ENCODE assay signal across 24 cellular contexts in genomic region chr12:126538888-126539287, GRCh38.
DNase-seq lines count a peak whose midpoint lies in the region; ATAC-seq, FAIRE-seq and TF ChIP-seq lines count a peak whose summit lies in the region.
"Had no signal": no experiment of that assay in that cellular context is flagged by ENCODE, and none has a peak within 500 bp of the region (broad histone marks: within the 10 kb centered on the region; RNA-seq: fewer than 3 reads in every experiment).

No MANE protein-coding gene starts in this region.

- ATAC-seq in A549 = no peak
- ATAC-seq in IMR-90 (ENCODE audit: low read depth) = no peak
- ATAC-seq: CD8-positive, alpha-beta T cell; GM12878 had no signal

- in situ Hi-C loops in IMR-90 (cut with MboI; ENCODE audit: low sequenced_read_pairs) = no loop called here

- no peak overlapping the region for H3K14ac ChIP-seq in IMR-90 (replicated peaks; ENCODE audit: low read depth, low read length)
- no peak overlapping the region for H3K14ac ChIP-seq in H1 (ENCODE audit: insufficient read length)

- dilution Hi-C loops in IMR-90 (cut with HindIII; ENCODE audit: low sequenced_read_pairs, unreplicated experiment) = no loop called here

- no peaks in the 10 kb centered on the region for H3K9me1 ChIP-seq in IMR-90 (ENCODE audit: insufficient read depth, low read length)

- H4K91ac ChIP-seq in IMR-90 (ENCODE audit: insufficient read depth, low read depth, low read length) = no peak overlapping the region
- no peak overlapping the region for H4K91ac ChIP-seq in H1 (replicated peaks; ENCODE audit: insufficient read length, low read length)

- no peak overlapping the region for H4K8ac ChIP-seq in IMR-90 (ENCODE audit: low read depth in 2 of 2, low read length in 2 of 2)
- no peak overlapping the region for H4K8ac ChIP-seq in H1 (ENCODE audit: extremely low read depth, insufficient read depth, low read length)

- H3K18ac ChIP-seq in IMR-90 (ENCODE audit: low read depth, low read length) (no peak overlapping the region), H1 (ENCODE audit: extremely low read depth, low read length) (no peak overlapping the region)

- H3K9ac ChIP-seq in IMR-90 (ENCODE audit: low read depth, low read length) (no peak overlapping the region), H1 (replicated peaks in 1 of 4; ENCODE audit: extremely low read depth in 1 of 4, low read depth in 3 of 4, low read length in 3 of 4) (no peak overlapping the region)
- H3K9ac ChIP-seq: BLaER1 treated with 17β-estradiol and CSF1 and Interleukin-3, amounts not matched to agents 10 nM and 100 nM had no signal

- H2BK12ac ChIP-seq in H1 (ENCODE audit: low read depth, low read length) = no peak overlapping the region

- no peak overlapping the region for H2AK9ac ChIP-seq in IMR-90 (replicated peaks; ENCODE audit: low read depth, low read length, poor library complexity)

- H2AFZ ChIP-seq in IMR-90 (replicated peaks; ENCODE audit: low read length, poor library complexity) (no peak overlapping the region), H1 (ENCODE audit: low read length) (no peak overlapping the region)

- H3K23ac ChIP-seq in IMR-90 (ENCODE audit: low read depth, low read length) = no peak overlapping the region
- H3K23ac ChIP-seq in H1 (ENCODE audit: insufficient read length) = no peak overlapping the region

- intact Hi-C loops in IMR-90 (cut with micrococcal nuclease) = no loop called here

- no peak overlapping the region for H2BK15ac ChIP-seq in IMR-90 (ENCODE audit: low read depth, low read length)
- no peak overlapping the region for H2BK15ac ChIP-seq in H1 (ENCODE audit: low read length)

- TF ChIP-seq CTCF in A549 (IDR thresholded peaks at IDR 0.05) = no peak
- no peak for TF ChIP-seq CTCF in IMR-90 (conservative IDR thresholded peaks at IDR 0.05; ENCODE audit: low read depth, low read length)
- TF ChIP-seq CTCF in H1 (IDR thresholded peaks at IDR 0.05; ENCODE audit: control extremely low read depth in 1 of 3, insufficient read depth in 1 of 3, low read depth in 1 of 3, low read length in 3 of 3) = no peak

- no peak overlapping the region for H3K4me3 Mint-ChIP-seq in CD8-positive, alpha-beta memory T cell
- H3K4me3 Mint-ChIP-seq: B cell; CD4-positive, alpha-beta T cell; CD8-positive, alpha-beta T cell had no signal

- WGBS in A549 (ENCODE audit: missing lambda C conversion rate) = 3% methylated on average over 2 of the region's 2 CpGs
- no CpG with 5 or more reads among the region's 2 CpGs for WGBS in IMR-90 (ENCODE audit: extremely low coverage in 2 of 2, insufficient read length in 1 of 2), 2 experiments
- 91% methylated on average over 2 of the region's 2 CpGs; no CpG with 5 or more reads in 1 of the 2 experiments for WGBS in H1 (ENCODE audit: extremely low coverage in 1 of 2, insufficient coverage in 1 of 2, insufficient read length in 1 of 2, insufficient replicate concordance in 2 of 2, low coverage in 1 of 2, low lambda C conversion rate in 2 of 2, missing lambda C conversion rate in 1 of 2), 2 experiments

- H2BK20ac ChIP-seq in IMR-90 (ENCODE audit: low read depth, low read length) (no peak overlapping the region), H1 (ENCODE audit: low read length) (no peak overlapping the region)

- no peaks in the 10 kb centered on the region for H3K4me1 ChIP-seq in A549
- H3K4me1 ChIP-seq in IMR-90 (ENCODE audit: control insufficient read depth, insufficient read depth, low read length) = no peaks in the 10 kb centered on the region
- no peaks in the 10 kb centered on the region for H3K4me1 ChIP-seq in H1 (replicated peaks in 1 of 4; ENCODE audit: control insufficient read depth in 3 of 4, insufficient read depth in 4 of 4, low read length in 3 of 4)
- H3K4me1 ChIP-seq in CD8-positive, alpha-beta memory T cell (ENCODE audit: insufficient read depth, low read length) = no peaks in the 10 kb centered on the region

- H2BK5ac ChIP-seq in IMR-90 (ENCODE audit: low read depth, low read length, poor library complexity, severe bottlenecking) (no peak overlapping the region), H1 (ENCODE audit: low read depth, low read length) (no peak overlapping the region)

- CTCF ChIA-PET in A549 (lab: Yijun Ruan, JAX) = interaction anchor here (0.8 kb wide), 1 partner anchor 1256 kb away, joined by 3 read pairs; no protein-coding TSS in a partner anchor
- CTCF ChIA-PET in IMR-90 (lab: Yijun Ruan, JAX) = no interaction called here
- CTCF ChIA-PET in H1 (lab: Charles Lee; ENCODE audit: partially characterized antibody) = interaction anchor here (0.7 kb wide), 1 partner anchor 1172 kb away, joined by 4 read pairs; no protein-coding TSS in a partner anchor
- CTCF ChIA-PET in CD8-positive, alpha-beta memory T cell (lab: Charles Lee) = no interaction called here

- TF ChIP-seq POLR2A in A549 (IDR thresholded peaks at IDR 0.05; ENCODE audit: low read length) (no peak), IMR-90 (IDR thresholded peaks at IDR 0.05; ENCODE audit: low read depth, low read length) (no peak), H1 (IDR thresholded peaks at IDR 0.05; ENCODE audit: control extremely low read depth in 1 of 2, low read depth in 2 of 2, low read length in 2 of 2) (no peak)

- H2AK5ac ChIP-seq in IMR-90 (ENCODE audit: low read depth, low read length) (no peak overlapping the region), H1 (ENCODE audit: low read depth, low read length) (no peak overlapping the region)

- H4K5ac ChIP-seq in IMR-90 (ENCODE audit: low read depth, low read length) = no peak overlapping the region
- H4K5ac ChIP-seq in H1 (ENCODE audit: insufficient read length, low read depth, low read length) = no peak overlapping the region

- H2BK120ac ChIP-seq in IMR-90 (ENCODE audit: low read depth, low read length) = no peak overlapping the region
- H2BK120ac ChIP-seq in H1 (replicated peaks; ENCODE audit: low read depth, low read length) = no peak overlapping the region

- H3K4me1 Mint-ChIP-seq in CD8-positive, alpha-beta memory T cell = no peaks in the 10 kb centered on the region
- H3K4me1 Mint-ChIP-seq: B cell had no signal

- FAIRE-seq in A549 (lab: Jason Lieb, UNC) (no peak), H1 (lab: Jason Lieb, UNC) (no peak)
- FAIRE-seq: A204.1, GM12878, GM12892, GM18507 had no signal

- H3K9me3 Mint-ChIP-seq in CD8-positive, alpha-beta memory T cell = peaks cover 0 to 6% (median 0%) of the 10 kb centered on the region in 5 donors
- H3K9me3 Mint-ChIP-seq: CD8-positive, alpha-beta T cell had no signal

- H3K36me3 Mint-ChIP-seq in CD8-positive, alpha-beta memory T cell = no peaks in the 10 kb centered on the region
- H3K36me3 Mint-ChIP-seq: CD8-positive, alpha-beta T cell had no signal

- H3K79me2 ChIP-seq in H1 (ENCODE audit: control insufficient read depth in 1 of 2, insufficient read depth in 2 of 2, low read length in 2 of 2) = no peaks in the 10 kb centered on the region

- no peak for DNase-seq in A549 (ENCODE audit: low read depth in 1 of 2, low spot score in 1 of 2)
- no peak for DNase-seq in IMR-90
- DNase-seq in H1 (ENCODE audit: low read depth in 1 of 2, low spot score in 2 of 2) = no peak
- DNase-seq in CD8-positive, alpha-beta memory T cell = no peak
- DNase-seq in occipital lobe (lab: John Stamatoyannopoulos, UW) = no peak
- DNase-seq: 8988T; AML-193; CD4-positive, alpha-beta T cell; CD8-positive, alpha-beta T cell; COR-L47; DMS 273 treated with DMSO at 0.1 percent for 48 hours; DMS153; DMS53; DMS79; DND-41; EL; GDM1 had no signal

- no peaks in the 10 kb centered on the region for H3K27me3 Mint-ChIP-seq in CD8-positive, alpha-beta memory T cell
- H3K27me3 Mint-ChIP-seq: B cell; CD4-positive, alpha-beta T cell had no signal

- TF ChIP-seq EP300 in A549 (IDR thresholded peaks at IDR 0.05) = no peak
- TF ChIP-seq EP300 in H1 (IDR thresholded peaks at IDR 0.05; ENCODE audit: borderline replicate concordance in 1 of 2, low read depth in 2 of 2, low read length in 2 of 2) = no peak

- TF ChIP-seq RAD21 in A549 (conservative IDR thresholded peaks at IDR 0.05 in 1 of 2, IDR thresholded peaks at IDR 0.05 in 1 of 2) = no peak
- TF ChIP-seq RAD21 in IMR-90 (IDR thresholded peaks at IDR 0.05; ENCODE audit: low read length) = no peak
- no peak for TF ChIP-seq RAD21 in H1 (IDR thresholded peaks at IDR 0.05 in 1 of 2, conservative IDR thresholded peaks at IDR 0.05 in 1 of 2; ENCODE audit: low read depth in 2 of 2, low read length in 2 of 2)

- H3K79me1 ChIP-seq in IMR-90 (ENCODE audit: low read depth in 1 of 2, low read length in 2 of 2) = no peaks in the 10 kb centered on the region
- H3K79me1 ChIP-seq in H1 (ENCODE audit: low read depth, low read length) = no peaks in the 10 kb centered on the region

- no peak overlapping the region for H3K4me3 ChIP-seq in A549
- no peak overlapping the region for H3K4me3 ChIP-seq in IMR-90 (ENCODE audit: insufficient read depth, low read depth, low read length)
- H3K4me3 ChIP-seq in H1 (ENCODE audit: extremely low read depth in 1 of 4, insufficient read depth in 2 of 4, low read depth in 3 of 4, low read length in 4 of 4) = no peak overlapping the region
- no peak overlapping the region for H3K4me3 ChIP-seq in CD8-positive, alpha-beta memory T cell (ENCODE audit: low read length)
- H3K4me3 ChIP-seq: BLaER1 treated with 17β-estradiol and CSF1 and Interleukin-3, amounts not matched to agents 10 nM and 100 nM; GM12878 had no signal

- POLR2A ChIA-PET in A549 (lab: Yijun Ruan, JAX) = no interaction called here
- POLR2A ChIA-PET in IMR-90 (lab: Charles Lee; ENCODE audit: unreplicated experiment) = no interaction called here
- POLR2A ChIA-PET in H1 (lab: Charles Lee; ENCODE audit: partially characterized antibody) = no interaction called here
- POLR2A ChIA-PET in CD8-positive, alpha-beta memory T cell (lab: Charles Lee) = no interaction called here

- H3K27ac ChIP-seq in A549 = no peak overlapping the region
- no peak overlapping the region for H3K27ac ChIP-seq in IMR-90 (ENCODE audit: insufficient read depth, low read length)
- H3K27ac ChIP-seq in H1 (ENCODE audit: low read depth, low read length) = no peak overlapping the region
- no peak overlapping the region for H3K27ac ChIP-seq in CD8-positive, alpha-beta memory T cell (ENCODE audit: low read depth, low read length)
- H3K27ac ChIP-seq: BLaER1 treated with 17β-estradiol and CSF1 and Interleukin-3, amounts not matched to agents 10 nM and 100 nM; C4-2B had no signal

- H3K4ac ChIP-seq in IMR-90 (ENCODE audit: low read depth, low read length) (no peak overlapping the region), H1 (replicated peaks; ENCODE audit: insufficient read length, low read depth, low read length) (no peak overlapping the region)

- H4K20me1 ChIP-seq in IMR-90 (ENCODE audit: insufficient read depth, low read length) (no peaks in the 10 kb centered on the region), H1 (replicated peaks in 1 of 2; ENCODE audit: control insufficient read depth in 1 of 2, insufficient read depth in 2 of 2, low read length in 2 of 2) (no peaks in the 10 kb centered on the region)
- H4K20me1 ChIP-seq: BLaER1 treated with 17β-estradiol and CSF1 and Interleukin-3, amounts not matched to agents 10 nM and 100 nM had no signal

- H3K36me3 ChIP-seq in IMR-90 (ENCODE audit: control insufficient read depth, insufficient read depth, low read length) (no peaks in the 10 kb centered on the region), H1 (ENCODE audit: control insufficient read depth in 2 of 4, insufficient read depth in 4 of 4, low read length in 3 of 4) (no peaks in the 10 kb centered on the region)
- no peaks in the 10 kb centered on the region for H3K36me3 ChIP-seq in CD8-positive, alpha-beta memory T cell (ENCODE audit: insufficient read depth, low read length)
- H3K36me3 ChIP-seq: BLaER1 treated with 17β-estradiol and CSF1 and Interleukin-3, amounts not matched to agents 10 nM and 100 nM had no signal

- H3K4me2 ChIP-seq in A549 = no peak overlapping the region
- no peak overlapping the region for H3K4me2 ChIP-seq in IMR-90 (ENCODE audit: low read depth, low read length)
- H3K4me2 ChIP-seq in H1 (ENCODE audit: insufficient read depth in 1 of 2, low read depth in 2 of 2, low read length in 2 of 2) = no peak overlapping the region
- H3K4me2 ChIP-seq: BLaER1 treated with 17β-estradiol and CSF1 and Interleukin-3, amounts not matched to agents 10 nM and 100 nM had no signal

- no peaks in the 10 kb centered on the region for H3K27me3 ChIP-seq in IMR-90 (ENCODE audit: control insufficient read depth, insufficient read depth, low read length)
- H3K27me3 ChIP-seq in H1 (replicated peaks in 1 of 4; ENCODE audit: control insufficient read depth in 3 of 4, extremely low read depth in 1 of 4, insufficient read depth in 3 of 4, low read length in 3 of 4) = no peaks in the 10 kb centered on the region
- H3K27me3 ChIP-seq in CD8-positive, alpha-beta memory T cell (ENCODE audit: insufficient read depth, low read length, poor library complexity, severe bottlenecking) = no peaks in the 10 kb centered on the region
- H3K27me3 ChIP-seq: BLaER1 treated with 17β-estradiol and CSF1 and Interleukin-3, amounts not matched to agents 10 nM and 100 nM had no signal

- H3K27ac Mint-ChIP-seq in CD8-positive, alpha-beta memory T cell = no peak overlapping the region
- H3K27ac Mint-ChIP-seq: B cell; CD4-positive, alpha-beta T cell; CD8-positive, alpha-beta T cell had no signal

- no TSS peak for BruUV-seq in IMR-90 (replicated peaks; lab: Mats Ljungman, UMichigan)

- H3K56ac ChIP-seq in IMR-90 (ENCODE audit: extremely low read depth, insufficient read depth, low read length) (no peak overlapping the region), H1 (replicated peaks; ENCODE audit: insufficient read length, low read depth, low read length) (no peak overlapping the region)

- H3K9me3 ChIP-seq in A549 (peaks cover 2% of the 10 kb centered on the region; the same call in 1 of the 3 replicates), IMR-90 (ENCODE audit: control insufficient read depth, insufficient read depth, low read length) (peaks cover 22% of the 10 kb centered on the region), H1 (ENCODE audit: insufficient read depth in 2 of 2, low read depth in 1 of 2, low read length in 1 of 2) (no peaks in the 10 kb centered on the region)
- H3K9me3 ChIP-seq in CD8-positive, alpha-beta memory T cell (ENCODE audit: low read length) = no peaks in the 10 kb centered on the region
- H3K9me3 ChIP-seq: BLaER1 treated with 17β-estradiol and CSF1 and Interleukin-3, amounts not matched to agents 10 nM and 100 nM had no signal

- no peaks in the 10 kb centered on the region for H3K23me2 ChIP-seq in H1 (ENCODE audit: low read depth, low read length)

Comparison
In these comparisons a context has a peak if more than half of its experiments do, and no peak if none do; other contexts are left out.
1. CTCF ChIA-PET loops: an anchor here in A549 (0.8 kb wide) and H1 (0.7 kb wide); none called in IMR-90 and CD8-positive, alpha-beta memory T cell.
2. Of the 18 proteins assayed by ChIP-seq in both H1 and A549: peak only in H1: none; only in A549: none; in both: MAFK; in neither: 17.